ENCODE assay signal across 7 cellular contexts in the genomic region with DNA sequence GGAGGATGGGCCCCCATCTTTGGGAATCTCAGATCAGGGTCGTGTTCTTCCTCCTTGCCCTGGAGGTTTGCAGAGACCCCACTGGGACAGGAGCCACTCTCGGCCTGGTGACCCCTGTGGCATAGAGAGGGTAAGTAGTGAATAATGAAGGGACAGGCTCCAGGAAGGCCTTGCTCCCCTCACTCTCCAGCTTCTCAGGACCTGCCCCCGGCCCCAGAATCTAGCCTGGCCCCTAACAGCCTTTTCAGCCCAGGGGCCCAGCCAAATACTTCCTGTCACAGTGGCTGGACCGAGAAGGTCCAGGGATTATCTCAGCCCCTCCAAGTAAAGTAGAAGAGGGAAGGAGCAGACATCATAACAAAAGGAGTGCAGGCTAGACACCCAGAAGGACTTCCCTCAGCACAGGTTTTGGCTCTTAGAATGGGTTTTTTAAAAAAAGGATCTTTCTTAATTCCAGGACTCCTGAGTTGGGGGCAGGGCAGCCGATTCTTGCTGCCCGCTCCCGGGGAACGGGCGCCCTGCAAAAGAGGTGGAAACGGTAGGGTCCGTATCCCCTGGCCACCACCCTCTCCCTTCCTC. TPM values are rescaled to one million over a fixed set of nuclear protein-coding genes. Genes with fewer than 3 reads are reported as not detected.
DNase-seq lines count a peak whose midpoint lies in the region; ATAC-seq and TF ChIP-seq lines count a peak whose summit lies in the region.

No MANE protein-coding gene starts in this region.

- peaks cover 14% of the 10 kb centered on the region for H3K4me1 Mint-ChIP-seq in activated naive CD8-positive, alpha-beta T cell treated with anti-CD3 and anti-CD28 coated beads for 36 hours
- peaks cover 48% of the 10 kb centered on the region for H3K4me1 Mint-ChIP-seq in stimulated activated naive CD8-positive, alpha-beta T cell treated with anti-CD3 and anti-CD28 coated beads, Interleukin-15, amount 100 ng/mL, for 72 hours

- H3K36me3 Mint-ChIP-seq in activated naive CD8-positive, alpha-beta T cell treated with anti-CD3 and anti-CD28 coated beads for 36 hours, result no peaks in the 10 kb centered on the region

- DNase-seq in HL-60 (ENCODE audit: low read depth in 1 of 2, low spot score in 1 of 2) (no peak), putamen (ENCODE audit: low spot score) (no peak), DMS 273 (lab: John Stamatoyannopoulos, UW; ENCODE audit: unreplicated experiment) (no peak)
- no peak for DNase-seq in activated naive CD8-positive, alpha-beta T cell treated with anti-CD3 and anti-CD28 coated beads for 36 hours
- DNase-seq in stimulated activated naive CD8-positive, alpha-beta T cell treated with anti-CD3 and anti-CD28 coated beads, Interleukin-15, amount 100 ng/mL, for 72 hours, result no peak

- H3K27me3 Mint-ChIP-seq in activated naive CD8-positive, alpha-beta T cell treated with anti-CD3 and anti-CD28 coated beads for 36 hours, result peaks cover 72% of the 10 kb centered on the region
- peaks cover 92% of the 10 kb centered on the region for H3K27me3 Mint-ChIP-seq in stimulated activated naive CD8-positive, alpha-beta T cell treated with anti-CD3 and anti-CD28 coated beads, Interleukin-15, amount 100 ng/mL, for 72 hours

- H3K4me3 Mint-ChIP-seq in activated naive CD8-positive, alpha-beta T cell treated with anti-CD3 and anti-CD28 coated beads for 36 hours, result peak overlapping the region; percentile 42
- peak overlapping the region; percentile 77 to 81 for H3K4me3 Mint-ChIP-seq in stimulated activated naive CD8-positive, alpha-beta T cell treated with anti-CD3 and anti-CD28 coated beads, Interleukin-15, amount 100 ng/mL, for 72 hours

- no peak overlapping the region for H3K27ac Mint-ChIP-seq in activated naive CD8-positive, alpha-beta T cell treated with anti-CD3 and anti-CD28 coated beads for 36 hours
- H3K27ac Mint-ChIP-seq in stimulated activated naive CD8-positive, alpha-beta T cell treated with anti-CD3 and anti-CD28 coated beads, Interleukin-15, amount 100 ng/mL, for 72 hours, result no peak overlapping the region

- H3K27ac ChIP-seq in HL-60 (replicated peaks), result no peak overlapping the region

- H3K4me3 ChIP-seq in HL-60 (replicated peaks; ENCODE audit: insufficient read depth, low read length), result peak overlapping the region; percentile 34
- H3K4me3 ChIP-seq in iPS-11a (ENCODE audit: low read depth, low read length), result peak overlapping the region; percentile 33

- H3K9me3 Mint-ChIP-seq in activated naive CD8-positive, alpha-beta T cell treated with anti-CD3 and anti-CD28 coated beads for 36 hours, result no peaks in the 10 kb centered on the region
- H3K9me3 Mint-ChIP-seq in stimulated activated naive CD8-positive, alpha-beta T cell treated with anti-CD3 and anti-CD28 coated beads, Interleukin-15, amount 100 ng/mL, for 72 hours, result no peaks in the 10 kb centered on the region

- ATAC-seq in stimulated activated naive CD8-positive, alpha-beta T cell treated with anti-CD3 and anti-CD28 coated beads, Interleukin-15, amount 100 ng/mL, for 72 hours, result no peak
- no peak for ATAC-seq in HG02610 (IDR thresholded peaks at IDR 0.05; ENCODE audit: unreplicated experiment)

- H3K27me3 ChIP-seq in HL-60 (ENCODE audit: insufficient read depth, poor library complexity, severe bottlenecking), result peaks cover 21% of the 10 kb centered on the region

- no peak for TF ChIP-seq CTCF in HL-60 (IDR thresholded peaks at IDR 0.05; ENCODE audit: insufficient read depth, low read length)

RNA-seq across cellular contexts. Expression of a gene that starts 0.6 kb away (rescaled TPM):
- total RNA-seq in activated naive CD8-positive, alpha-beta T cell treated with anti-CD3 and anti-CD28 coated beads for 36 hours, result under 1 TPM; 0.10 to 0.18 TPM
